20 cellular contexts compared by ENCODE assay signal in genomic region chr5:23412515-23412914, GRCh38.
"Had no signal": no experiment of that assay in that cellular context is flagged by ENCODE, and none has a peak within 500 bp of the region (broad histone marks: within the 10 kb centered on the region; RNA-seq: fewer than 3 reads in every experiment).

No MANE protein-coding gene starts in this region.

- H3K79me2 ChIP-seq: parathyroid adenoma had no signal

- H3K27ac ChIP-seq: dorsolateral prefrontal cortex, foreskin keratinocyte, gastroesophageal sphincter, heart right ventricle, left lung, parathyroid adenoma, right lobe of liver, testis, tibial artery had no signal

- ATAC-seq: esophagus mucosa; gastroesophageal sphincter; heart right ventricle; left cardiac atrium; left lung; natural killer cell treated with Interleukin-12 subunit alpha and Interleukin-12 subunit beta and Interleukin-15 and Interleukin-18, amount 100 ng/mL, for 72 hours; right lobe of liver; stimulated activated memory B cell treated with anti-CD40 and anti-IgM and Interleukin-4, amounts not matched to agents 10 μg/mL and 1 μg/mL and 100 μg/mL, for 72 hours; stimulated activated naive CD8-positive, alpha-beta T cell treated with anti-CD3 and anti-CD28 coated beads, Interleukin-15, Interleukin-2, amounts not matched to agents 100 U/mL and 50 U/mL, for 24 hours had no signal

- DNase-seq: dorsolateral prefrontal cortex; effector CD4-positive, alpha-beta T cell; heart right ventricle; hippocampal formation; left cardiac atrium; left lung; right lobe of liver; stimulated activated CD4-positive, alpha-beta T cell treated with anti-CD3 and anti-CD28 coated beads, Interleukin-2, amount 100 ng/mL, for 24 hours; stimulated activated CD4-positive, alpha-beta T cell treated with anti-CD3 and anti-CD28 coated beads, Interleukin-4, amount 100 ng/mL, for 24 hours; stimulated activated naive CD8-positive, alpha-beta T cell treated with anti-CD3 and anti-CD28 coated beads, Interleukin-15, Interleukin-2, amounts not matched to agents 100 U/mL and 50 U/mL, for 24 hours; testis; tibial artery had no signal

- H3K4me1 ChIP-seq: foreskin keratinocyte, gastroesophageal sphincter, heart right ventricle, left lung, parathyroid adenoma, testis, tibial artery had no signal

- FAIRE-seq: colon, islet of Langerhans had no signal

- H3K4me3 ChIP-seq: dorsolateral prefrontal cortex, gastroesophageal sphincter, heart right ventricle, left lung, right lobe of liver, testis, tibial artery had no signal

- H2AFZ ChIP-seq: parathyroid adenoma had no signal

- H3K9me3 ChIP-seq: gastroesophageal sphincter, left lung, right lobe of liver, testis, tibial artery had no signal

- H3K27me3 ChIP-seq: dorsolateral prefrontal cortex, foreskin keratinocyte, gastroesophageal sphincter, heart right ventricle, left lung, right lobe of liver, testis, tibial artery had no signal

- H3K9ac ChIP-seq: parathyroid adenoma had no signal

- H3K36me3 ChIP-seq: gastroesophageal sphincter, heart right ventricle, left lung, right lobe of liver, tibial artery had no signal
